Comparison of ENCODE assay signal across 8 cellular contexts in the genomic region with DNA sequence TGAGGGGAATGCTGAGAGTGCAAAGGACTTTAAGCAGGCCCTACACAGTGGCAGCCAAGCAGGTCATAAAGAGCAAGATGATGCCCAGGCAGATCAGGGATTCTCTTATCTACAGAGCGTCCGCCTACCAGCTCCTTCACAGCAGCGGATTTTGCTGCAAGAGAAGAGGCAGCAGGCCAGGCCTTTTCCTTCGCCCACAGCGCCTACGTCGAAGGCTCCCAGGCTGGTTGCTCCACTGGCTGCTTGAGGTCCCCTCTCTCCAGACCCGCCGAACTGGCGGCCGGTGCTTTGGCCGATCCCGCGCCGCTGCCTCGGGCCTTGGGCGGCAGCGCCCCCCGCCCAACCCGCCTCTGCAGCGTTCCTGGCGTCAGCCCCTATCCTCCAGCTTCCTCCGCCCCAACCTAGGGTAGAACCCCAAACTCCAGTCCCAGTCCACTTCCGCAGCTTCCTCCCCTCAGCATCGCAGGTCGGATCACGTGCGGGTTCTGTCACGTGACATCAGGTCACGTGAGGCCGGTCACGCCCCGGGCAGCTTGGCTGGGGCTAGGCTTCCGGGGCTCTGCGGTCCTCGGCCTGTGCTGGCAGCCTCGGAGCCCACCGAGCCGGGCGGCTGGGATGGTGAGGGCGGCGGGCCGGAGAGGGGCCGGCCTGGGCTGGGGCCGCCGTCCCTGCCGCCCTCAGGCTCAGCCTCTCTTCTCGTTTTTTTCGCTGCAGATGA. TPM values are rescaled to one million over a fixed set of nuclear protein-coding genes. Genes with fewer than 3 reads are reported as not detected.
DNase-seq lines count a peak whose midpoint lies in the region; ATAC-seq, FAIRE-seq and TF ChIP-seq lines count a peak whose summit lies in the region.
"Not testable (repeated sequence)": the region's sequence is repeated elsewhere in the genome, so short reads cannot be mapped to it uniquely, and the experiment has no call there.

A gene with protein sequence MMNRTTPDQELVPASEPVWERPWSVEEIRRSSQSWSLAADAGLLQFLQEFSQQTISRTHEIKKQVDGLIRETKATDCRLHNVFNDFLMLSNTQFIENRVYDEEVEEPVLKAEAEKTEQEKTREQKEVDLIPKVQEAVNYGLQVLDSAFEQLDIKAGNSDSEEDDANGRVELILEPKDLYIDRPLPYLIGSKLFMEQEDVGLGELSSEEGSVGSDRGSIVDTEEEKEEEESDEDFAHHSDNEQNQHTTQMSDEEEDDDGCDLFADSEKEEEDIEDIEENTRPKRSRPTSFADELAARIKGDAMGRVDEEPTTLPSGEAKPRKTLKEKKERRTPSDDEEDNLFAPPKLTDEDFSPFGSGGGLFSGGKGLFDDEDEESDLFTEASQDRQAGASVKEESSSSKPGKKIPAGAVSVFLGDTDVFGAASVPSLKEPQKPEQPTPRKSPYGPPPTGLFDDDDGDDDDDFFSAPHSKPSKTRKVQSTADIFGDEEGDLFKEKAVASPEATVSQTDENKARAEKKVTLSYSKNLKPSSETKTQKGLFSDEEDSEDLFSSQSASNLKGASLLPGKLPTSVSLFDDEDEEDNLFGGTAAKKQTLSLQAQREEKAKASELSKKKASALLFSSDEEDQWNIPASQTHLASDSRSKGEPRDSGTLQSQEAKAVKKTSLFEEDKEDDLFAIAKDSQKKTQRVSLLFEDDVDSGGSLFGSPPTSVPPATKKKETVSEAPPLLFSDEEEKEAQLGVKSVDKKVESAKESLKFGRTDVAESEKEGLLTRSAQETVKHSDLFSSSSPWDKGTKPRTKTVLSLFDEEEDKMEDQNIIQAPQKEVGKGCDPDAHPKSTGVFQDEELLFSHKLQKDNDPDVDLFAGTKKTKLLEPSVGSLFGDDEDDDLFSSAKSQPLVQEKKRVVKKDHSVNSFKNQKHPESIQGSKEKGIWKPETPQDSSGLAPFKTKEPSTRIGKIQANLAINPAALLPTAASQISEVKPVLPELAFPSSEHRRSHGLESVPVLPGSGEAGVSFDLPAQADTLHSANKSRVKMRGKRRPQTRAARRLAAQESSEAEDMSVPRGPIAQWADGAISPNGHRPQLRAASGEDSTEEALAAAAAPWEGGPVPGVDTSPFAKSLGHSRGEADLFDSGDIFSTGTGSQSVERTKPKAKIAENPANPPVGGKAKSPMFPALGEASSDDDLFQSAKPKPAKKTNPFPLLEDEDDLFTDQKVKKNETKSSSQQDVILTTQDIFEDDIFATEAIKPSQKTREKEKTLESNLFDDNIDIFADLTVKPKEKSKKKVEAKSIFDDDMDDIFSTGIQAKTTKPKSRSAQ (N-terminal part only) (plus strand): TSS at position 564 of the 718 bp plus-strand sequence. CDS start 52 bp downstream, at position 616.

- H3K4me3 ChIP-seq in bronchial epithelial cell (ENCODE audit: low read depth, low read length) (peak within 1 kb of the TSS; percentile 77), iPS-18c (ENCODE audit: insufficient read depth, low read depth, low read length) (peak within 1 kb of the TSS; percentile 71), skeletal muscle satellite cell (ENCODE audit: low read length) (peak within 1 kb of the TSS; percentile 89)

- TF ChIP-seq CTCF in bronchial epithelial cell (IDR thresholded peaks at IDR 0.05; ENCODE audit: insufficient read depth, low read length, severe bottlenecking) = not testable (repeated sequence)

- H3K4me2 ChIP-seq in skeletal muscle satellite cell (ENCODE audit: low read length) = peak within 1 kb of the TSS; percentile 82

- not testable (repeated sequence) for H3K9me3 ChIP-seq in iPS-18c (ENCODE audit: control insufficient read depth, insufficient read depth, low read length); skeletal muscle satellite cell (replicated peaks; ENCODE audit: low read length)

- in situ Hi-C loops in ACHN (cut with HindIII; ENCODE audit: low pct_ligation_motif_present, low pct_unique_long_range_greater_than_20kb, low sequenced_read_pairs) = not testable (repeated sequence)

- ATAC-seq in GM18909 (IDR thresholded peaks at IDR 0.05; ENCODE audit: poor library complexity, unreplicated experiment) (peak; percentile 94), HG03135 (IDR thresholded peaks at IDR 0.05; ENCODE audit: unreplicated experiment) (peak; percentile 88)

- not testable (repeated sequence) for H3K27me3 ChIP-seq in bronchial epithelial cell (ENCODE audit: control insufficient read depth, insufficient read depth, low read length); skeletal muscle satellite cell (ENCODE audit: control insufficient read depth, insufficient read depth, low read length)

- H3K36me3 ChIP-seq in bronchial epithelial cell (ENCODE audit: control insufficient read depth, insufficient read depth, low read length); skeletal muscle satellite cell (ENCODE audit: insufficient read depth, low read length): not testable (repeated sequence)

- peak; percentile 83 for DNase-seq in ACHN
- DNase-seq in NCI-H345 (lab: John Stamatoyannopoulos, UW) = peak; percentile 80
- DNase-seq in activated CD4-positive, CD25-positive, alpha-beta regulatory T cell (lab: John Stamatoyannopoulos, UW) = peak; percentile 80 to 96 (median 83)
- DNase-seq in bronchial epithelial cell (ENCODE audit: low read depth) = peak; percentile 14

- peak within 1 kb of the TSS; percentile 89 for H3K9ac ChIP-seq in skeletal muscle satellite cell (ENCODE audit: low read depth, low read length)

- H3K4me1 ChIP-seq in skeletal muscle satellite cell (ENCODE audit: control insufficient read depth, insufficient read depth, low read length) = not testable (repeated sequence)

- not testable (repeated sequence) for FAIRE-seq in bronchial epithelial cell (lab: Jason Lieb, UNC)

RNA-seq across cellular contexts. Expression of the gene that starts here (rescaled TPM):
- 16.8 and 36.4 TPM in 2 replicates for total RNA-seq in bronchial epithelial cell
- 22.9 and 29.7 TPM in 2 replicates for total RNA-seq in skeletal muscle satellite cell (2012; rRNA removed)

Comparison
In these comparisons a context has a peak if more than half of its experiments do, and no peak if none do; other contexts are left out.
1. Peak in every context shown above with its lines: DNase-seq, ATAC-seq and H3K4me3 ChIP-seq.
2. DNase-seq: peak in every context shown above with its lines; median percentile 83 in ACHN; 83 in activated CD4-positive, CD25-positive, alpha-beta regulatory T cell; 80 in NCI-H345; 14 in bronchial epithelial cell.